1 cellular context compared by ENCODE assay signal in the genomic region with DNA sequence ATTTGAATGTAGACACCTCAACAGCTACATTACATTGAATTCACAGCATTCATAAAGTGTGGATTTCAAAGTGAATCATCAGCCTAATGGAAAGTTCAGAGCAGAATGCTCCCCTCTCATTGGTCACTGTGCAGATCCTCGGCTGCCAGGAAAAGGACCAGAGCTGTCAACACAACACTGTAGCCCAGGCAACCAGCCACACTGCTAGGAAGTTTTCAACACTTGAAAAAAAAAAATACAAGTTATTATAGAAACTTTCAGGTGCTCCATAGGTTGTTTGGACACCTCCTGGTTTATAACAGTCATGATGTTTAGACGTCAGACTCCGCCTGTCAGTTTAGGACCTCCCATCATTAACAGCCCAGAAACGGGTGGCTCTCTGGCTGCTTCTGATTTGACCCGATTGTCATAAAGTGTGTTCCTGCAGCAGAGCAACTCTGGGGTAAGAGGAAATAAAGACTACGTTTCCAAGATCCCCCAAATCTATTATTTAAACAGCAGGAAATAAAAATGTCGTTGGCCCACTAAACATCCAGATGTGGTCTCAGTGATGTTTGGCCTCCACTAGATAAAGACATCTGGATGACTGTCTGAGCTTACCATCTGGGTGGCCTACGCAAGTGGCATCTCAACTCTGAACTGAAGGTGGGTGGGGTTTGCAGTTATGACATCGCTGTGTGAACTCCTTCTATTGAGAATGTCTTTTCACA.
TF ChIP-seq lines count a peak whose summit lies in the region.

No MANE protein-coding gene starts in this region.

TF ChIP-seq in K562, 482 proteins besides CTCF, POLR2A, EP300 and RAD21 (continued from another document and continues in another):
- TF ChIP-seq HINFP (tag; conservative IDR thresholded peaks at IDR 0.05; ENCODE audit: low read depth): no peak
- TF ChIP-seq, protein P1, sequence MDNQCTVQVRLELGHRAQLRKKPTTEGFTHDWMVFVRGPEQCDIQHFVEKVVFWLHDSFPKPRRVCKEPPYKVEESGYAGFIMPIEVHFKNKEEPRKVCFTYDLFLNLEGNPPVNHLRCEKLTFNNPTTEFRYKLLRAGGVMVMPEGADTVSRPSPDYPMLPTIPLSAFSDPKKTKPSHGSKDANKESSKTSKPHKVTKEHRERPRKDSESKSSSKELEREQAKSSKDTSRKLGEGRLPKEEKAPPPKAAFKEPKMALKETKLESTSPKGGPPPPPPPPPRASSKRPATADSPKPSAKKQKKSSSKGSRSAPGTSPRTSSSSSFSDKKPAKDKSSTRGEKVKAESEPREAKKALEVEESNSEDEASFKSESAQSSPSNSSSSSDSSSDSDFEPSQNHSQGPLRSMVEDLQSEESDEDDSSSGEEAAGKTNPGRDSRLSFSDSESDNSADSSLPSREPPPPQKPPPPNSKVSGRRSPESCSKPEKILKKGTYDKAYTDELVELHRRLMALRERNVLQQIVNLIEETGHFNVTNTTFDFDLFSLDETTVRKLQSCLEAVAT (IDR thresholded peaks at IDR 0.05): no peak
- no peak for TF ChIP-seq ZNF785 (CRISPR knock-in tag; IDR thresholded peaks at IDR 0.05)
- no peak for TF ChIP-seq SLC30A9 (CRISPR knock-in tag; IDR thresholded peaks at IDR 0.05)
- TF ChIP-seq ETS2 (tag; IDR thresholded peaks at IDR 0.05; ENCODE audit: borderline replicate concordance, poor library complexity, severe bottlenecking): no peak
- peak; percentile 72; the same call in 1 of the 2 replicates for TF ChIP-seq MYNN (IDR thresholded peaks at IDR 0.05)
- no peak for TF ChIP-seq MYNN (CRISPR knock-in tag; IDR thresholded peaks at IDR 0.05)
- 0 out of 2 replicates have a peak, but pooled peaks have one; percentile 17 for TF ChIP-seq XRCC3 (IDR thresholded peaks at IDR 0.05)
- peak; percentile 31; the same call in 1 of the 2 replicates for TF ChIP-seq TARDBP (IDR thresholded peaks at IDR 0.05)
- TF ChIP-seq ZC3H11A (IDR thresholded peaks at IDR 0.05; ENCODE audit: low read depth, low read length): no peak
- peak; percentile 47 for TF ChIP-seq NEUROD1 (IDR thresholded peaks at IDR 0.05; ENCODE audit: borderline replicate concordance, low read depth, low read length, partially characterized antibody)
- peak; percentile 48 for TF ChIP-seq CEBPB (tag; IDR thresholded peaks at IDR 0.05)
- TF ChIP-seq RUNX1 (IDR thresholded peaks at IDR 0.05; ENCODE audit: low read depth): peak; percentile 58; the same call in 1 of the 2 replicates
- peak; percentile 87; the same call in 1 of the 2 replicates for TF ChIP-seq KLF16 (IDR thresholded peaks at IDR 0.05)
- TF ChIP-seq MTA2 (IDR thresholded peaks at IDR 0.05; ENCODE audit: low read depth): peak; percentile 78
- peak; percentile 3 for TF ChIP-seq ASH1L (IDR thresholded peaks at IDR 0.05; ENCODE audit: borderline replicate concordance, low read depth, partially characterized antibody)
- peak; percentile 71; the same call in 1 of the 2 replicates for TF ChIP-seq SMARCC2 (IDR thresholded peaks at IDR 0.05; ENCODE audit: low read depth)
- TF ChIP-seq MNT (conservative IDR thresholded peaks at IDR 0.05): peak in 1 of 2 experiments; percentile 58; a peak in 2 of 4 replicates
- TF ChIP-seq HDAC3 (IDR thresholded peaks at IDR 0.05; ENCODE audit: borderline replicate concordance, partially characterized antibody): peak; percentile 83
- peak; percentile 25; the same call in 1 of the 2 replicates for TF ChIP-seq JUND (IDR thresholded peaks at IDR 0.05; ENCODE audit: borderline replicate concordance, low read depth, low read length)
- TF ChIP-seq JUND (tag; IDR thresholded peaks at IDR 0.05; ENCODE audit: borderline replicate concordance, low read depth, low read length): no peak; the same call in 2 of the 3 replicates
- TF ChIP-seq LCOR (CRISPR knock-in tag; IDR thresholded peaks at IDR 0.05): no peak; the same call in 1 of the 2 replicates
- no peak for TF ChIP-seq ZNF316 (IDR thresholded peaks at IDR 0.05)
- TF ChIP-seq BCL6 (CRISPR knock-in tag; IDR thresholded peaks at IDR 0.05): no peak
- TF ChIP-seq ARNT (IDR thresholded peaks at IDR 0.05): peak; percentile 27 to 76; a peak in 2 of 4 replicates
- TF ChIP-seq SMARCA4 (IDR thresholded peaks at IDR 0.05): peak; percentile 65
- TF ChIP-seq, protein P2, sequence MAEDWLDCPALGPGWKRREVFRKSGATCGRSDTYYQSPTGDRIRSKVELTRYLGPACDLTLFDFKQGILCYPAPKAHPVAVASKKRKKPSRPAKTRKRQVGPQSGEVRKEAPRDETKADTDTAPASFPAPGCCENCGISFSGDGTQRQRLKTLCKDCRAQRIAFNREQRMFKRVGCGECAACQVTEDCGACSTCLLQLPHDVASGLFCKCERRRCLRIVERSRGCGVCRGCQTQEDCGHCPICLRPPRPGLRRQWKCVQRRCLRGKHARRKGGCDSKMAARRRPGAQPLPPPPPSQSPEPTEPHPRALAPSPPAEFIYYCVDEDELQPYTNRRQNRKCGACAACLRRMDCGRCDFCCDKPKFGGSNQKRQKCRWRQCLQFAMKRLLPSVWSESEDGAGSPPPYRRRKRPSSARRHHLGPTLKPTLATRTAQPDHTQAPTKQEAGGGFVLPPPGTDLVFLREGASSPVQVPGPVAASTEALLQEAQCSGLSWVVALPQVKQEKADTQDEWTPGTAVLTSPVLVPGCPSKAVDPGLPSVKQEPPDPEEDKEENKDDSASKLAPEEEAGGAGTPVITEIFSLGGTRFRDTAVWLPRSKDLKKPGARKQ (CRISPR knock-in tag; IDR thresholded peaks at IDR 0.05): no peak
- TF ChIP-seq, protein P3, sequence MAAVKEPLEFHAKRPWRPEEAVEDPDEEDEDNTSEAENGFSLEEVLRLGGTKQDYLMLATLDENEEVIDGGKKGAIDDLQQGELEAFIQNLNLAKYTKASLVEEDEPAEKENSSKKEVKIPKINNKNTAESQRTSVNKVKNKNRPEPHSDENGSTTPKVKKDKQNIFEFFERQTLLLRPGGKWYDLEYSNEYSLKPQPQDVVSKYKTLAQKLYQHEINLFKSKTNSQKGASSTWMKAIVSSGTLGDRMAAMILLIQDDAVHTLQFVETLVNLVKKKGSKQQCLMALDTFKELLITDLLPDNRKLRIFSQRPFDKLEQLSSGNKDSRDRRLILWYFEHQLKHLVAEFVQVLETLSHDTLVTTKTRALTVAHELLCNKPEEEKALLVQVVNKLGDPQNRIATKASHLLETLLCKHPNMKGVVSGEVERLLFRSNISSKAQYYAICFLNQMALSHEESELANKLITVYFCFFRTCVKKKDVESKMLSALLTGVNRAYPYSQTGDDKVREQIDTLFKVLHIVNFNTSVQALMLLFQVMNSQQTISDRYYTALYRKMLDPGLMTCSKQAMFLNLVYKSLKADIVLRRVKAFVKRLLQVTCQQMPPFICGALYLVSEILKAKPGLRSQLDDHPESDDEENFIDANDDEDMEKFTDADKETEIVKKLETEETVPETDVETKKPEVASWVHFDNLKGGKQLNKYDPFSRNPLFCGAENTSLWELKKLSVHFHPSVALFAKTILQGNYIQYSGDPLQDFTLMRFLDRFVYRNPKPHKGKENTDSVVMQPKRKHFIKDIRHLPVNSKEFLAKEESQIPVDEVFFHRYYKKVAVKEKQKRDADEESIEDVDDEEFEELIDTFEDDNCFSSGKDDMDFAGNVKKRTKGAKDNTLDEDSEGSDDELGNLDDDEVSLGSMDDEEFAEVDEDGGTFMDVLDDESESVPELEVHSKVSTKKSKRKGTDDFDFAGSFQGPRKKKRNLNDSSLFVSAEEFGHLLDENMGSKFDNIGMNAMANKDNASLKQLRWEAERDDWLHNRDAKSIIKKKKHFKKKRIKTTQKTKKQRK (IDR thresholded peaks at IDR 0.05; ENCODE audit: borderline replicate concordance, low read depth, low read length): no peak
- peak in 1 of 2 experiments; percentile 24; a peak in 1 of 4 replicates for TF ChIP-seq CSDE1 (IDR thresholded peaks at IDR 0.05)
- peak in 1 of 2 experiments; percentile 88; a peak in 2 of 4 replicates for TF ChIP-seq ZMIZ1 (IDR thresholded peaks at IDR 0.05; ENCODE audit: low read depth in 2 of 2, low read length in 2 of 2)
- TF ChIP-seq PRDM10 (IDR thresholded peaks at IDR 0.05; ENCODE audit: partially characterized antibody): peak; percentile 8
- no peak for TF ChIP-seq ATF1 (CRISPR knock-in tag; IDR thresholded peaks at IDR 0.05)
- peak; percentile 69 for TF ChIP-seq ATF1 (tag; IDR thresholded peaks at IDR 0.05)
- peak; percentile 99 for TF ChIP-seq POLR2AphosphoS5 (IDR thresholded peaks at IDR 0.05; ENCODE audit: control insufficient read depth, insufficient read depth, low read depth, low read length)
- TF ChIP-seq ZNF232 (CRISPR knock-in tag; IDR thresholded peaks at IDR 0.05): no peak
- TF ChIP-seq CBX3 (IDR thresholded peaks at IDR 0.05; ENCODE audit: borderline replicate concordance in 1 of 2, low read length in 2 of 2): peak in 1 of 2 experiments; percentile 55; a peak in 1 of 3 replicates
- TF ChIP-seq HIVEP1 (CRISPR knock-in tag; IDR thresholded peaks at IDR 0.05): no peak
- TF ChIP-seq ESRRA (IDR thresholded peaks at IDR 0.05; ENCODE audit: borderline replicate concordance, low read depth): 0 out of 2 replicates have a peak, but pooled peaks have one; percentile 11
- peak; percentile 59 for TF ChIP-seq SMAD1 (IDR thresholded peaks at IDR 0.05; ENCODE audit: low read depth, low read length, partially characterized antibody)
- peak; percentile 54 to 95; a peak in 3 of 4 replicates for TF ChIP-seq ETV6 (IDR thresholded peaks at IDR 0.05; ENCODE audit: borderline replicate concordance in 1 of 2, low read depth in 2 of 2, low read length in 1 of 2)
- TF ChIP-seq ETV6 (CRISPR knock-in tag; IDR thresholded peaks at IDR 0.05; ENCODE audit: borderline replicate concordance): no peak
- TF ChIP-seq TAL1 (IDR thresholded peaks at IDR 0.05): peak; percentile 93
- peak; percentile 73; the same call in 1 of the 2 replicates for TF ChIP-seq NCOA1 (IDR thresholded peaks at IDR 0.05; ENCODE audit: low read depth)
- TF ChIP-seq GATA2 (CRISPR knock-in tag; IDR thresholded peaks at IDR 0.05): 0 out of 2 replicates have a peak, but pooled peaks have one; percentile 41
- TF ChIP-seq KAT7 (CRISPR knock-in tag; IDR thresholded peaks at IDR 0.05; ENCODE audit: borderline replicate concordance): no peak
